ENCODE assay signal across 13 cellular contexts in genomic region chr1:17098440-17099317, GRCh38. TPM values are rescaled to one million over a fixed set of nuclear protein-coding genes. Genes with fewer than 3 reads are reported as not detected.
A peak's percentile ranks its signal among the peaks of the same experiment; 100 is the strongest.
DNase-seq lines count a peak whose midpoint lies in the region; ATAC-seq, FAIRE-seq and TF ChIP-seq lines count a peak whose summit lies in the region.
"Had no signal": no experiment of that assay in that cellular context is flagged by ENCODE, and none has a peak within 500 bp of the region (broad histone marks: within the 10 kb centered on the region; RNA-seq: fewer than 3 reads in every experiment).

No MANE protein-coding gene starts in this region.

- H3K27me3 ChIP-seq in RWPE2 (ENCODE audit: insufficient read depth, poor library complexity, severe bottlenecking) (no peaks in the 10 kb centered on the region), keratinocyte (ENCODE audit: control insufficient read depth, extremely low read depth, insufficient read depth, low read length) (no peaks in the 10 kb centered on the region)
- H3K27me3 ChIP-seq: neural progenitor cell had no signal

- H3K9ac ChIP-seq in keratinocyte (ENCODE audit: control insufficient read depth, extremely low read depth, insufficient read depth, low read length): no peak overlapping the region
- H3K9ac ChIP-seq: neural progenitor cell had no signal

- H3K36me3 ChIP-seq in RWPE2 (ENCODE audit: low read depth) (no peaks in the 10 kb centered on the region), keratinocyte (ENCODE audit: control insufficient read depth in 2 of 2, extremely low read depth in 1 of 2, insufficient read depth in 2 of 2, low read length in 2 of 2) (no peaks in the 10 kb centered on the region)
- H3K36me3 ChIP-seq: neural progenitor cell had no signal

- H3K4me1 ChIP-seq in RWPE2 (ENCODE audit: insufficient read depth, poor library complexity, severe bottlenecking): peaks cover 12% of the 10 kb centered on the region
- H3K4me1 ChIP-seq in keratinocyte (ENCODE audit: control insufficient read depth, extremely low read depth, insufficient read depth, low read length): peaks cover 30% of the 10 kb centered on the region

- H3K4me2 ChIP-seq in keratinocyte (ENCODE audit: control insufficient read depth, extremely low read depth, insufficient read depth, low read depth, low read length): no peak overlapping the region
- H3K4me2 ChIP-seq: neural progenitor cell had no signal

- dilution Hi-C loops in keratinocyte (cut with MboI; ENCODE audit: extremely low pct_ligation_motif_present, low sequenced_read_pairs): no loop called here

- H3K9me3 ChIP-seq in RWPE2 (ENCODE audit: severe bottlenecking): no peaks in the 10 kb centered on the region
- H3K9me3 ChIP-seq in keratinocyte (ENCODE audit: control insufficient read depth, low read depth, low read length): no peaks in the 10 kb centered on the region

- H3K4me3 ChIP-seq in RWPE2 (ENCODE audit: severe bottlenecking) (no peak overlapping the region), keratinocyte (ENCODE audit: control insufficient read depth in 2 of 3, extremely low read depth in 1 of 3, insufficient read depth in 2 of 3, low read depth in 1 of 3, low read length in 3 of 3) (no peak overlapping the region)
- H3K4me3 ChIP-seq: neural progenitor cell had no signal

- ATAC-seq in RWPE2 (ENCODE audit: low read depth) (peak; percentile 51), HG03342 (IDR thresholded peaks at IDR 0.05; ENCODE audit: unreplicated experiment) (no peak)
- ATAC-seq: activated CD8-positive, alpha-beta T cell treated with anti-CD3 and anti-CD28 coated beads for 36 hours had no signal

- H4K20me1 ChIP-seq in keratinocyte (ENCODE audit: control insufficient read depth, extremely low read depth, insufficient read depth, low read length): no peaks in the 10 kb centered on the region

- DNase-seq in GF-D8 (lab: John Stamatoyannopoulos, UW) (peak; percentile 95), RWPE2 (ENCODE audit: low spot score) (no peak), keratinocyte (ENCODE audit: low read depth, low spot score) (no peak), stromal cell of bone marrow (ENCODE audit: low read depth) (peak; percentile 11), NCI-H1436 treated with DMSO at 0.1 percent for 48 hours (lab: John Stamatoyannopoulos, UW) (no peak), NCI-H146 treated with DMSO at 0.1 percent for 48 hours (lab: John Stamatoyannopoulos, UW; ENCODE audit: unreplicated experiment) (no peak)
- DNase-seq: activated CD8-positive, alpha-beta T cell treated with anti-CD3 and anti-CD28 coated beads for 36 hours; immature natural killer cell; NCI-H526; stimulated activated CD4-positive, alpha-beta T cell treated with anti-CD3 and anti-CD28 coated beads, Interleukin-4, amount 100 ng/mL, for 4 hours had no signal

- H2AFZ ChIP-seq in keratinocyte (ENCODE audit: control insufficient read depth, low read length): no peak overlapping the region
- H2AFZ ChIP-seq: neural progenitor cell had no signal

- no peaks in the 10 kb centered on the region for H3K9me1 ChIP-seq in keratinocyte (ENCODE audit: control insufficient read depth, extremely low read depth, insufficient read depth, low read length)

- H3K79me2 ChIP-seq in keratinocyte (ENCODE audit: control insufficient read depth, insufficient read depth, low read length): no peaks in the 10 kb centered on the region

- H3K27ac ChIP-seq in RWPE2 (ENCODE audit: poor library complexity, severe bottlenecking) (peak overlapping the region; percentile 9), keratinocyte (ENCODE audit: control insufficient read depth, insufficient read depth, low read length) (no peak overlapping the region)
- H3K27ac ChIP-seq: neural progenitor cell had no signal

- peak; percentile 51 for FAIRE-seq in keratinocyte (lab: Jason Lieb, UNC)
- FAIRE-seq: endothelial cell of umbilical vein had no signal

- no peak for TF ChIP-seq CTCF in RWPE2 (IDR thresholded peaks at IDR 0.05; ENCODE audit: poor library complexity, severe bottlenecking)
- no peak for TF ChIP-seq CTCF in keratinocyte (optimal IDR thresholded peaks at IDR 0.05 in 1 of 3, IDR thresholded peaks at IDR 0.05 in 1 of 3, conservative IDR thresholded peaks at IDR 0.05 in 1 of 3; ENCODE audit: extremely low read depth in 1 of 3, insufficient read depth in 2 of 3, low read length in 3 of 3)

RNA-seq across cellular contexts. Expression of gene PADI2, which starts 20.6 kb away (rescaled TPM):
- 0.09 to 0.23 TPM (median 0.13 TPM) in 3 replicates for polyA plus RNA-seq in keratinocyte
- not detected for polyA plus RNA-seq in keratinocyte (2011; ENCODE audit: low read depth)
- 0.12 and 0.16 TPM in 2 replicates for polyA plus RNA-seq in keratinocyte (2011; cell fraction: cytosol; rRNA removed)
- polyA plus RNA-seq in keratinocyte (2011; cell fraction: nucleus; rRNA removed): 0.20 TPM in 2 replicates
- 0.07 and 0.21 TPM in 2 replicates for polyA plus RNA-seq in keratinocyte (2012; ENCODE audit: low replicate concordance)
- 0.13 to 0.69 TPM (median 0.35 TPM) in 3 replicates for polyA minus RNA-seq in keratinocyte
- not detected for polyA minus RNA-seq in keratinocyte (2011; cell fraction: cytosol; rRNA and poly(A)+ RNA removed)
- 0.21 and 0.31 TPM in 2 replicates for polyA minus RNA-seq in keratinocyte (2011; cell fraction: nucleus; rRNA and poly(A)+ RNA removed)
- polyA plus RNA-seq: endothelial cell of umbilical vein had no signal

RNA-seq across cellular contexts. Expression of gene SDHB, which starts 44.8 kb away (rescaled TPM):
- 149 to 228 TPM (median 162 TPM) in 3 replicates for polyA plus RNA-seq in keratinocyte
- 150 TPM for polyA plus RNA-seq in keratinocyte (2011; ENCODE audit: low read depth)
- 164 and 328 TPM in 2 replicates for polyA plus RNA-seq in keratinocyte (2011; cell fraction: cytosol; rRNA removed)
- 104 and 109 TPM in 2 replicates for polyA plus RNA-seq in keratinocyte (2011; cell fraction: nucleus; rRNA removed)
- polyA plus RNA-seq in keratinocyte (2012; ENCODE audit: low replicate concordance): 90.0 and 114 TPM in 2 replicates
- 60.0 to 248 TPM (median 135 TPM) in 3 replicates for polyA minus RNA-seq in keratinocyte
- 89.4 TPM for polyA minus RNA-seq in keratinocyte (2011; cell fraction: cytosol; rRNA and poly(A)+ RNA removed)
- polyA minus RNA-seq in keratinocyte (2011; cell fraction: nucleus; rRNA and poly(A)+ RNA removed): 36.1 and 59.3 TPM in 2 replicates

Comparison
In these comparisons a context has a peak if more than half of its experiments do, and no peak if none do; other contexts are left out.
1. DNase-seq: peak in GF-D8 (single experiment) and stromal cell of bone marrow (single experiment); none in RWPE2 (single experiment), keratinocyte (single experiment), NCI-H1436 treated with DMSO at 0.1 percent for 48 hours (single experiment) and NCI-H146 treated with DMSO at 0.1 percent for 48 hours (single experiment).